Comparison of ENCODE assay signal across 24 cellular contexts in genomic region chr6:44363377-44363926, GRCh38. TPM values are rescaled to one million over a fixed set of nuclear protein-coding genes. Genes with fewer than 3 reads are reported as not detected.
"Had no signal": no experiment of that assay in that cellular context is flagged by ENCODE, and none has a peak within 500 bp of the region (broad histone marks: within the 10 kb centered on the region; RNA-seq: fewer than 3 reads in every experiment).

No MANE protein-coding gene starts in this region.

- H3K36me3 Mint-ChIP-seq: IgD-negative memory B cell had no signal

- H3K9me3 Mint-ChIP-seq: IgD-negative memory B cell had no signal

- H3K4me3 ChIP-seq: SJSA1, SK-N-MC had no signal

- H3K4me3 Mint-ChIP-seq: IgD-negative memory B cell had no signal

- H3K27ac Mint-ChIP-seq: IgD-negative memory B cell had no signal

- H3K4me1 ChIP-seq: SJSA1 had no signal

- FAIRE-seq: RCC 7860 had no signal

- H3K27ac ChIP-seq: SJSA1, SK-N-MC had no signal

- H3K36me3 ChIP-seq: SJSA1 had no signal

- H3K9me3 ChIP-seq: SJSA1 had no signal

- DNase-seq: KBM-7, MV-4-11, NCI-H1048, NCI-H1105, NCI-H1417, NCI-H1436 treated with DMSO at 0.1 percent for 48 hours, NCI-H1694, NCI-H187 treated with DMSO at 0.1 percent for 48 hours, NCI-H2029 treated with DMSO at 0.1 percent for 48 hours, NCI-H2171 treated with DMSO at 0.1 percent for 48 hours, NCI-H345, NCI-H446 treated with DMSO at 0.1 percent for 48 hours, NCI-H510A treated with DMSO at 0.1 percent for 48 hours, NCI-H526, Right ventricle myocardium superior, RPMI8226, SIG-M5 had no signal

RNA-seq across cellular contexts. Expression of gene SPATS1, which starts 21.0 kb away (rescaled TPM):
- total RNA-seq: HT1080, LHCN-M2, MCF 10A, Right ventricle myocardium superior, SJSA1 had no signal
- polyA plus RNA-seq: IgD-negative memory B cell had no signal
